ENCODE assay signal across 28 cellular contexts in genomic region chr20:31632503-31633338, GRCh38. TPM values are rescaled to one million over a fixed set of nuclear protein-coding genes. Genes with fewer than 3 reads are reported as not detected.
DNase-seq lines count a peak whose midpoint lies in the region; ATAC-seq and TF ChIP-seq lines count a peak whose summit lies in the region.
"Had no signal": no experiment of that assay in that cellular context is flagged by ENCODE, and none has a peak within 500 bp of the region (broad histone marks: within the 10 kb centered on the region; RNA-seq: fewer than 3 reads in every experiment).

No MANE protein-coding gene starts in this region.

- H3K9me3 Mint-ChIP-seq in stimulated activated naive B cell treated with anti-CD40 and anti-IgM and Interleukin-4, amounts not matched to agents 10 μg/mL and 1 μg/mL and 100 μg/mL, for 72 hours, result no peaks in the 10 kb centered on the region
- H3K9me3 Mint-ChIP-seq: IgD-negative memory B cell had no signal

- H3K27me3 Mint-ChIP-seq in stimulated activated naive B cell treated with anti-CD40 and anti-IgM and Interleukin-4, amounts not matched to agents 10 μg/mL and 1 μg/mL and 100 μg/mL, for 72 hours, result no peaks in the 10 kb centered on the region
- H3K27me3 Mint-ChIP-seq: CD4-positive, alpha-beta memory T cell had no signal

- no peak for ATAC-seq in RWPE2 (ENCODE audit: low read depth)
- peak; percentile 10 for ATAC-seq in esophagus mucosa
- ATAC-seq in lower lobe of right lung, result peak; percentile 4 to 8
- no peak for ATAC-seq in stimulated activated naive B cell treated with anti-CD40 and anti-IgM and Interleukin-4, amounts not matched to agents 10 μg/mL and 1 μg/mL and 100 μg/mL, for 72 hours (replicated peaks)
- no peak for ATAC-seq in GM19397 (IDR thresholded peaks at IDR 0.05; ENCODE audit: unreplicated experiment)
- ATAC-seq: SK-N-SH treated with all-trans-retinoic acid at 6 μM for 48 hours had no signal

- CTCF ChIA-PET in RWPE1 (lab: Yijun Ruan, JAX), result interaction anchor here (0.6 to 3.8 kb wide), 4 partner anchors 20 to 90 kb away, joined by 3 to 57 read pairs (median 11); partner anchors contain the start of gene BCL2L1

- H3K36me3 ChIP-seq in RWPE2 (ENCODE audit: low read depth) (no peaks in the 10 kb centered on the region), lower lobe of right lung (no peaks in the 10 kb centered on the region)
- H3K36me3 ChIP-seq: Peyer's patch, SJCRH30 had no signal

- H3K27ac ChIP-seq in RWPE2 (ENCODE audit: poor library complexity, severe bottlenecking) (no peak overlapping the region), lower lobe of right lung (peak overlapping the region; percentile 56), RWPE1 (no peak overlapping the region)
- H3K27ac ChIP-seq: Peyer's patch, SJCRH30 had no signal

- DNase-seq in RWPE2 (ENCODE audit: low spot score) (peak; percentile 86), lower lobe of right lung (no peak), RWPE1 (ENCODE audit: low spot score) (no peak), amygdala (lab: John Stamatoyannopoulos, UW) (no peak)
- no peak for DNase-seq in stimulated activated naive B cell treated with anti-CD40 and anti-IgM and Interleukin-4, amounts not matched to agents 10 μg/mL and 1 μg/mL and 100 μg/mL, for 72 hours
- DNase-seq in stimulated activated CD4-positive, alpha-beta T cell treated with anti-CD3 and anti-CD28 coated beads, Interleukin-4, amount 100 ng/mL, for 24 hours, result no peak
- DNase-seq: AML-193; C1 segment of cervical spinal cord; CD4-positive, alpha-beta memory T cell; COR-L47; DMS53; NCI-H1092 treated with DMSO at 0.1 percent for 48 hours; NCI-H1436; NCI-H187; NCI-H2081 treated with DMSO at 0.1 percent for 48 hours; NCI-H2171; NCI-H226; NCI-H510A; NCI-H69; Peyer's patch; SJCRH30 had no signal

- peaks cover 2 to 10% of the 10 kb centered on the region in 2 donors for H3K4me1 Mint-ChIP-seq in stimulated activated naive B cell treated with anti-CD40 and anti-IgM and Interleukin-4, amounts not matched to agents 10 μg/mL and 1 μg/mL and 100 μg/mL, for 72 hours
- H3K4me1 Mint-ChIP-seq: CD4-positive, alpha-beta memory T cell; GM23338 had no signal

- H3K4me3 ChIP-seq in RWPE2 (ENCODE audit: severe bottlenecking) (no peak overlapping the region), lower lobe of right lung (no peak overlapping the region)
- H3K4me3 ChIP-seq: A549, GM23338, Peyer's patch, SJCRH30 had no signal

- POLR2A ChIA-PET in RWPE1 (lab: Yijun Ruan, JAX; ENCODE audit: low non-redundant PET), result interaction anchor here (1.5 kb wide), 1 partner anchor 91 kb away, joined by 3 read pairs; no protein-coding TSS in a partner anchor

- H3K9me3 ChIP-seq in RWPE2 (ENCODE audit: severe bottlenecking), result no peaks in the 10 kb centered on the region
- no peaks in the 10 kb centered on the region for H3K9me3 ChIP-seq in lower lobe of right lung
- H3K9me3 ChIP-seq: A549, Peyer's patch, SJCRH30 had no signal

- H3K36me3 Mint-ChIP-seq in stimulated activated naive B cell treated with anti-CD40 and anti-IgM and Interleukin-4, amounts not matched to agents 10 μg/mL and 1 μg/mL and 100 μg/mL, for 72 hours, result no peaks in the 10 kb centered on the region
- H3K36me3 Mint-ChIP-seq: CD4-positive, alpha-beta memory T cell; IgD-negative memory B cell had no signal

- no peaks in the 10 kb centered on the region for H3K27me3 ChIP-seq in RWPE2 (ENCODE audit: insufficient read depth, poor library complexity, severe bottlenecking)
- no peaks in the 10 kb centered on the region for H3K27me3 ChIP-seq in lower lobe of right lung (ENCODE audit: low read depth)
- H3K27me3 ChIP-seq: Peyer's patch, SJCRH30 had no signal

- H3K4me3 Mint-ChIP-seq in stimulated activated naive B cell treated with anti-CD40 and anti-IgM and Interleukin-4, amounts not matched to agents 10 μg/mL and 1 μg/mL and 100 μg/mL, for 72 hours, result no peak overlapping the region
- H3K4me3 Mint-ChIP-seq: CD4-positive, alpha-beta memory T cell; GM23338; IgD-negative memory B cell had no signal

- H3K27ac Mint-ChIP-seq in stimulated activated naive B cell treated with anti-CD40 and anti-IgM and Interleukin-4, amounts not matched to agents 10 μg/mL and 1 μg/mL and 100 μg/mL, for 72 hours, result peak overlapping the region; percentile 62
- H3K27ac Mint-ChIP-seq: GM23338, IgD-negative memory B cell had no signal

- H3K4me1 ChIP-seq in RWPE2 (ENCODE audit: insufficient read depth, poor library complexity, severe bottlenecking) (no peaks in the 10 kb centered on the region), lower lobe of right lung (peaks cover 5% of the 10 kb centered on the region)
- H3K4me1 ChIP-seq: A549, Peyer's patch, SJCRH30 had no signal

- no peak for TF ChIP-seq CTCF in RWPE2 (IDR thresholded peaks at IDR 0.05; ENCODE audit: poor library complexity, severe bottlenecking)
- no peak for TF ChIP-seq CTCF in lower lobe of right lung (IDR thresholded peaks at IDR 0.05)
- no peak for TF ChIP-seq CTCF in RWPE1 (conservative IDR thresholded peaks at IDR 0.05; ENCODE audit: low read depth)

- intact Hi-C loops in lower lobe of right lung (cut with DNase I), result no loop called here

RNA-seq across cellular contexts. Expression of gene COX4I2, which starts 5.0 kb away (rescaled TPM):
- 0.96 TPM for total RNA-seq in esophagus mucosa
- 17.1 TPM for total RNA-seq in lower lobe of right lung
- total RNA-seq: CD4-positive, alpha-beta memory T cell; GM23338; OCI-LY7; SJCRH30 had no signal

RNA-seq across cellular contexts. Expression of gene ID1, which starts 27.6 kb away (rescaled TPM):
- 299 TPM for total RNA-seq in esophagus mucosa
- 196 TPM for total RNA-seq in lower lobe of right lung

Comparison
In these comparisons a context has a peak if more than half of its experiments do, and no peak if none do; other contexts are left out.
1. ATAC-seq: peak in esophagus mucosa (single experiment) and lower lobe of right lung (2 of 2); none in RWPE2 (single experiment), stimulated activated naive B cell treated with anti-CD40 and anti-IgM and Interleukin-4, amounts not matched to agents 10 μg/mL and 1 μg/mL and 100 μg/mL, for 72 hours (0 of 2) and GM19397 (single experiment).